Comparison of ENCODE assay signal across 1 cellular context in the genomic region with DNA sequence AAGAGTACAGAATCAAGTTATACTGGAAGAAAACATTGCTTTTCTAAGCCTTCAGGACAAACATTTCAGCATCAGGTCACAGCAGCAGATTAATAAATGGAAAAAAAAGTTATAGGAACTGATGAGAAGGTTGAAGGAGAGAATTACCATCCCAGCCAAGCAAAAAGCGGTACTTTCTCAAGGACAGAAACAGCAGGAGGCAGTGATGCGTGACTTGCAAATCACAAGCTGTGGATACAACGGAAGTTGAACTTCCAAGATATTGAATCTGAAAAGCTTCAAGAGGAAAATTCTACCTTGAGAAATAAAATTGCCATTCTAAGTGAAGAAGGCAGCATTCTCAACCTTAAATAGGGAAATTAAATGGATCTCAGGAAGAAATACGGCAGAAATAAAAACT.
TF ChIP-seq lines count a peak whose summit lies in the region.

No MANE protein-coding gene starts in this region.

TF ChIP-seq in H1, 55 proteins besides CTCF, POLR2A, EP300 and RAD21 (continued from another document):
- TF ChIP-seq JUN (IDR thresholded peaks at IDR 0.05; ENCODE audit: low read depth, low read length) = no peak
- TF ChIP-seq BACH1 (IDR thresholded peaks at IDR 0.05; ENCODE audit: low read length) = no peak
- TF ChIP-seq POLR2AphosphoS5 (IDR thresholded peaks at IDR 0.05; ENCODE audit: low read depth, low read length) = no peak
- no peak for TF ChIP-seq CHD2 (IDR thresholded peaks at IDR 0.05; ENCODE audit: low read length)
- TF ChIP-seq HDAC6 (IDR thresholded peaks at IDR 0.05; ENCODE audit: low read depth, low read length) = no peak
- no peak for TF ChIP-seq KDM4A (IDR thresholded peaks at IDR 0.05; ENCODE audit: low read depth, low read length, severe bottlenecking)
- TF ChIP-seq HDAC2 (IDR thresholded peaks at IDR 0.05; ENCODE audit: borderline replicate concordance in 1 of 2, low read depth in 2 of 2, low read length in 2 of 2) = no peak
- TF ChIP-seq TAF1 (IDR thresholded peaks at IDR 0.05; ENCODE audit: low read depth, low read length) = no peak
- no peak for TF ChIP-seq SUZ12 (IDR thresholded peaks at IDR 0.05; ENCODE audit: low read length)
- TF ChIP-seq POU5F1 (IDR thresholded peaks at IDR 0.05; ENCODE audit: low read depth, low read length) = no peak
- TF ChIP-seq JUND (IDR thresholded peaks at IDR 0.05; ENCODE audit: low read length) = no peak
- TF ChIP-seq, protein P1, sequence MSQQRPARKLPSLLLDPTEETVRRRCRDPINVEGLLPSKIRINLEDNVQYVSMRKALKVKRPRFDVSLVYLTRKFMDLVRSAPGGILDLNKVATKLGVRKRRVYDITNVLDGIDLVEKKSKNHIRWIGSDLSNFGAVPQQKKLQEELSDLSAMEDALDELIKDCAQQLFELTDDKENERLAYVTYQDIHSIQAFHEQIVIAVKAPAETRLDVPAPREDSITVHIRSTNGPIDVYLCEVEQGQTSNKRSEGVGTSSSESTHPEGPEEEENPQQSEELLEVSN (IDR thresholded peaks at IDR 0.05) = no peak
